Comparison of ENCODE assay signal across 18 cellular contexts in genomic region chr2:38850045-38850444, GRCh38. TPM values are rescaled to one million over a fixed set of nuclear protein-coding genes. Genes with fewer than 3 reads are reported as not detected.
DNase-seq lines count a peak whose midpoint lies in the region; ATAC-seq and TF ChIP-seq lines count a peak whose summit lies in the region.
"Had no signal": no experiment of that assay in that cellular context is flagged by ENCODE, and none has a peak within 500 bp of the region (broad histone marks: within the 10 kb centered on the region; RNA-seq: fewer than 3 reads in every experiment).

No MANE protein-coding gene starts in this region.

- no peaks in the 10 kb centered on the region for H3K79me2 ChIP-seq in PC-3 (ENCODE audit: low read length)

- no peaks in the 10 kb centered on the region for H3K9me2 ChIP-seq in PC-3 (replicated peaks; ENCODE audit: low read length)

- H3K4me1 ChIP-seq in thyroid gland (no peaks in the 10 kb centered on the region), prostate gland (replicated peaks) (no peaks in the 10 kb centered on the region), PC-3 (ENCODE audit: insufficient read depth, low read length) (no peaks in the 10 kb centered on the region)
- H3K4me1 ChIP-seq: A549, heart left ventricle, psoas muscle had no signal

- H3K36me3 ChIP-seq in thyroid gland = peaks cover 20% of the 10 kb centered on the region in 2 donors
- no peaks in the 10 kb centered on the region for H3K36me3 ChIP-seq in prostate gland
- peaks cover 26% of the 10 kb centered on the region for H3K36me3 ChIP-seq in PC-3 (ENCODE audit: low read depth, low read length)

- POLR2A ChIA-PET in PC-3 (lab: Charles Lee; ENCODE audit: unreplicated experiment) = no interaction called here

- H3K4me3 Mint-ChIP-seq in stimulated activated naive CD8-positive, alpha-beta T cell treated with anti-CD3 and anti-CD28 coated beads, Interleukin-15, amount 100 ng/mL, for 72 hours = no peak overlapping the region

- H3K4me2 ChIP-seq in PC-3 (ENCODE audit: low read length) = no peak overlapping the region
- H3K4me2 ChIP-seq: A549 had no signal

- H3K9me3 Mint-ChIP-seq in stimulated activated naive CD8-positive, alpha-beta T cell treated with anti-CD3 and anti-CD28 coated beads, Interleukin-15, amount 100 ng/mL, for 72 hours = no peaks in the 10 kb centered on the region

- H3K27ac Mint-ChIP-seq in stimulated activated naive CD8-positive, alpha-beta T cell treated with anti-CD3 and anti-CD28 coated beads, Interleukin-15, amount 100 ng/mL, for 72 hours = no peak overlapping the region

- H3K27me3 ChIP-seq in thyroid gland = no peaks in the 10 kb centered on the region
- H3K27me3 ChIP-seq in prostate gland (replicated peaks; ENCODE audit: insufficient read depth) = no peaks in the 10 kb centered on the region
- no peaks in the 10 kb centered on the region for H3K27me3 ChIP-seq in PC-3 (ENCODE audit: low read length)
- H3K27me3 ChIP-seq: heart left ventricle had no signal

- no peaks in the 10 kb centered on the region for H3F3A ChIP-seq in PC-3 (ENCODE audit: low read length, unreplicated experiment)

- no peak overlapping the region for H3K9ac ChIP-seq in PC-3 (ENCODE audit: low read length)

- intact Hi-C loops in thyroid gland (cut with DNase I) = no loop called here
- intact Hi-C loops in prostate gland (cut with DNase I) = no loop called here
- intact Hi-C loops in PC-3 (cut with micrococcal nuclease) = no loop called here

- H2AFZ ChIP-seq in PC-3 (ENCODE audit: low read length) = no peak overlapping the region

- no peaks in the 10 kb centered on the region for H3K4me1 Mint-ChIP-seq in stimulated activated naive CD8-positive, alpha-beta T cell treated with anti-CD3 and anti-CD28 coated beads, Interleukin-15, amount 100 ng/mL, for 72 hours

- BruUV-seq in PC-3 (replicated peaks; lab: Mats Ljungman, UMichigan) = no TSS peak

- H3K4me3 ChIP-seq in thyroid gland (replicated peaks in 1 of 3) = no peak overlapping the region
- H3K4me3 ChIP-seq in prostate gland = no peak overlapping the region
- H3K4me3 ChIP-seq in PC-3 (ENCODE audit: low read length) = no peak overlapping the region
- H3K4me3 ChIP-seq: A549, heart left ventricle, psoas muscle had no signal

- no peak for TF ChIP-seq CTCF in GM10266 (IDR thresholded peaks at IDR 0.05; ENCODE audit: control insufficient read depth, insufficient read depth, low read depth, missing control alignments)
- no peak for TF ChIP-seq CTCF in thyroid gland (IDR thresholded peaks at IDR 0.05)
- no peak for TF ChIP-seq CTCF in prostate gland (IDR thresholded peaks at IDR 0.05)
- TF ChIP-seq CTCF in PC-3 (conservative IDR thresholded peaks at IDR 0.05; ENCODE audit: low read depth, low read length) = no peak

- CTCF ChIA-PET in PC-3 (lab: Charles Lee) = no interaction called here

- H3K27ac ChIP-seq in thyroid gland (no peak overlapping the region), prostate gland (no peak overlapping the region), PC-3 (ENCODE audit: low read length) (no peak overlapping the region)
- H3K27ac ChIP-seq: A549, heart left ventricle, psoas muscle had no signal

- WGBS in thyroid gland, 2 donors = 86 to 88% methylated on average over 3 of the region's 3 CpGs
- WGBS in prostate gland = 91% methylated on average over 3 of the region's 3 CpGs

- no peaks in the 10 kb centered on the region for H4K20me1 ChIP-seq in PC-3 (ENCODE audit: low read length)

- no peaks in the 10 kb centered on the region for H3K9me3 ChIP-seq in thyroid gland
- H3K9me3 ChIP-seq in prostate gland = no peaks in the 10 kb centered on the region
- no peaks in the 10 kb centered on the region for H3K9me3 ChIP-seq in PC-3 (ENCODE audit: low read length)
- H3K9me3 ChIP-seq: A549, heart left ventricle, psoas muscle had no signal

- DNase-seq in GM10266 (ENCODE audit: extremely low spot score) = peak; percentile 18
- DNase-seq in thyroid gland = no peak
- no peak for DNase-seq in prostate gland (ENCODE audit: low spot score)
- DNase-seq in stimulated activated naive CD8-positive, alpha-beta T cell treated with anti-CD3 and anti-CD28 coated beads, Interleukin-15, amount 100 ng/mL, for 72 hours = no peak
- DNase-seq in PC-3 = no peak
- DNase-seq: DMS 273 treated with DMSO at 0.1 percent for 48 hours; effector memory CD4-positive, alpha-beta T cell; heart left ventricle; mammary epithelial cell; NCI-H1092; NCI-H526; psoas muscle; SIG-M5; substantia nigra had no signal

- TF ChIP-seq POLR2A in thyroid gland (IDR thresholded peaks at IDR 0.05) (no peak), prostate gland (IDR thresholded peaks at IDR 0.05) (no peak)

- H3K27me3 Mint-ChIP-seq in stimulated activated naive CD8-positive, alpha-beta T cell treated with anti-CD3 and anti-CD28 coated beads, Interleukin-15, amount 100 ng/mL, for 72 hours = no peaks in the 10 kb centered on the region

- ATAC-seq in GM19324 (IDR thresholded peaks at IDR 0.05; ENCODE audit: low FRiP score, unreplicated experiment) (peak; percentile 80), HG02610 (IDR thresholded peaks at IDR 0.05; ENCODE audit: unreplicated experiment) (peak; percentile 89), HG03342 (IDR thresholded peaks at IDR 0.05; ENCODE audit: unreplicated experiment) (peak; percentile 90), PC-3 (no peak)
- ATAC-seq in stimulated activated naive CD8-positive, alpha-beta T cell treated with anti-CD3 and anti-CD28 coated beads, Interleukin-15, amount 100 ng/mL, for 72 hours = no peak
- ATAC-seq: A549, heart left ventricle, psoas muscle had no signal

RNA-seq across cellular contexts. Expression of gene DHX57, which starts 25.7 kb away (rescaled TPM):
- total RNA-seq in thyroid gland (10 to 100 TPM; 12.4 to 19.3 (median 16.3) TPM), prostate gland (10 to 100 TPM; 18.5 to 19.0 TPM), PC-3 (2014; rRNA removed) (16.6 and 17.5 TPM in 2 replicates)

RNA-seq across cellular contexts. Expression of gene MORN2, which starts 25.7 kb away (rescaled TPM):
- total RNA-seq in thyroid gland (10 to 100 TPM; 39.0 to 54.6 (median 47.3) TPM), prostate gland (10 to 100 TPM; 26.1 to 34.2 TPM), PC-3 (2014; rRNA removed) (9.6 and 24.4 TPM in 2 replicates)

RNA-seq across cellular contexts. Expression of gene ARHGEF33, which starts 39.6 kb away (rescaled TPM):
- total RNA-seq in thyroid gland (1 to 10 TPM; 1.3 to 4.6 (median 1.6) TPM), prostate gland (1 to 10 TPM in 1 of 2 donors, under 1 TPM in 1; 0.96 to 2.2 TPM), PC-3 (2014; rRNA removed) (0.04 and 0.06 TPM in 2 replicates)

Comparison
In these comparisons a context has a peak if more than half of its experiments do, and no peak if none do; other contexts are left out.
1. ATAC-seq: peak in GM19324 (single experiment), HG02610 (single experiment) and HG03342 (single experiment); none in stimulated activated naive CD8-positive, alpha-beta T cell treated with anti-CD3 and anti-CD28 coated beads, Interleukin-15, amount 100 ng/mL, for 72 hours (single experiment) and PC-3 (single experiment).